23 cellular contexts compared by ENCODE assay signal in genomic region chr2:159186462-159186861, GRCh38.
A peak's percentile ranks its signal among the peaks of the same experiment; 100 is the strongest.
DNase-seq lines count a peak whose midpoint lies in the region; ATAC-seq and FAIRE-seq lines count a peak whose summit lies in the region.
"Had no signal": no experiment of that assay in that cellular context is flagged by ENCODE, and none has a peak within 500 bp of the region (broad histone marks: within the 10 kb centered on the region; RNA-seq: fewer than 3 reads in every experiment).

No MANE protein-coding gene starts in this region.

- H4K8ac ChIP-seq in mesenchymal stem cell (ENCODE audit: low read length), result no peak overlapping the region

- H3K9me3 ChIP-seq in mesenchymal stem cell (ENCODE audit: control insufficient read depth, low read length), result no peaks in the 10 kb centered on the region
- H3K9me3 ChIP-seq in effector memory CD4-positive, alpha-beta T cell (ENCODE audit: control insufficient read depth, low read length), result no peaks in the 10 kb centered on the region
- H3K9me3 ChIP-seq: heart right ventricle, lower lobe of right lung, MG63, transverse colon had no signal

- 88% methylated on average over 4 of the region's 4 CpGs for WGBS in mesenchymal stem cell

- peak overlapping the region; percentile 88 for H3K27ac ChIP-seq in mesenchymal stem cell (ENCODE audit: low read length, poor library complexity, severe bottlenecking)
- H3K27ac ChIP-seq in effector memory CD4-positive, alpha-beta T cell (ENCODE audit: insufficient read depth, low read length, poor library complexity, severe bottlenecking), result no peak overlapping the region
- H3K27ac ChIP-seq: lower lobe of right lung, transverse colon had no signal

- H3K18ac ChIP-seq in mesenchymal stem cell (ENCODE audit: low read depth in 1 of 2, low read length in 2 of 2), result no peak overlapping the region

- no peak overlapping the region for H4K91ac ChIP-seq in mesenchymal stem cell (ENCODE audit: low read length)

- peaks cover 34% of the 10 kb centered on the region for H3K79me1 ChIP-seq in mesenchymal stem cell (replicated peaks; ENCODE audit: low read length, poor library complexity, severe bottlenecking)

- H3K4me1 ChIP-seq in mesenchymal stem cell (ENCODE audit: control insufficient read depth, insufficient read depth, low read depth, low read length), result peaks cover 22% of the 10 kb centered on the region
- no peaks in the 10 kb centered on the region for H3K4me1 ChIP-seq in effector memory CD4-positive, alpha-beta T cell (ENCODE audit: control insufficient read depth, insufficient read depth, low read length, poor library complexity, severe bottlenecking)
- H3K4me1 ChIP-seq: transverse colon had no signal

- peaks cover 6 to 36% of the 10 kb centered on the region in 2 experiments for H3K36me3 ChIP-seq in mesenchymal stem cell (ENCODE audit: control insufficient read depth in 1 of 2, insufficient read depth in 2 of 2, low read depth in 1 of 2, low read length in 2 of 2)
- H3K36me3 ChIP-seq in effector memory CD4-positive, alpha-beta T cell (ENCODE audit: control insufficient read depth, insufficient read depth, low read length), result no peaks in the 10 kb centered on the region

- H2BK15ac ChIP-seq in mesenchymal stem cell (ENCODE audit: low read depth, poor library complexity, severe bottlenecking), result no peak overlapping the region

- no peaks in the 10 kb centered on the region for H3K27me3 ChIP-seq in mesenchymal stem cell (ENCODE audit: control insufficient read depth in 1 of 2, insufficient read depth in 1 of 2, low read length in 2 of 2)
- H3K27me3 ChIP-seq in effector memory CD4-positive, alpha-beta T cell (replicated peaks; ENCODE audit: control insufficient read depth, insufficient read depth, low read length, poor library complexity, severe bottlenecking), result no peaks in the 10 kb centered on the region
- H3K27me3 ChIP-seq: heart right ventricle, MG63, transverse colon had no signal

- H3K9ac ChIP-seq in mesenchymal stem cell (ENCODE audit: low read length), result no peak overlapping the region

- H2BK5ac ChIP-seq in mesenchymal stem cell (ENCODE audit: low read depth, low read length, poor library complexity, severe bottlenecking), result peak overlapping the region; percentile 1

- H3K4me3 ChIP-seq in mesenchymal stem cell (ENCODE audit: insufficient read depth in 1 of 2, low read depth in 1 of 2, low read length in 2 of 2), result no peak overlapping the region
- no peak overlapping the region for H3K4me3 ChIP-seq in effector memory CD4-positive, alpha-beta T cell (ENCODE audit: insufficient read depth, low read depth, low read length, poor library complexity, severe bottlenecking)
- H3K4me3 ChIP-seq: heart right ventricle, lower lobe of right lung, MG63, transverse colon had no signal

- FAIRE-seq in GM18507 (lab: Jason Lieb, UNC), result peak; percentile 44
- FAIRE-seq: colon had no signal

- no peak overlapping the region for H2BK120ac ChIP-seq in mesenchymal stem cell (ENCODE audit: low read depth, low read length)

- peak; percentile 44 for ATAC-seq in GM19455 (IDR thresholded peaks at IDR 0.05; ENCODE audit: unreplicated experiment)
- peak; percentile 48 for ATAC-seq in HG03095 (IDR thresholded peaks at IDR 0.05; ENCODE audit: unreplicated experiment)
- ATAC-seq in HG02840 (IDR thresholded peaks at IDR 0.05; ENCODE audit: low FRiP score, unreplicated experiment), result no peak
- ATAC-seq: activated naive CD4-positive, alpha-beta T cell treated with anti-CD3 and anti-CD28 coated beads, Interleukin-2, amount 50 U/mL, for 72 hours; CD8-positive, alpha-beta T cell; heart right ventricle; lower lobe of right lung; right cardiac atrium had no signal

- DNase-seq in GM18507 (ENCODE audit: extremely low spot score, insufficient read length, low read depth), result no peak
- peak; percentile 11 for DNase-seq in mesenchymal stem cell
- no peak for DNase-seq in NAMALWA (ENCODE audit: low spot score)
- no peak for DNase-seq in effector memory CD4-positive, alpha-beta T cell
- no peak for DNase-seq in GM19238 (ENCODE audit: insufficient read length, low spot score)
- DNase-seq: activated CD4-positive, alpha-beta T cell treated with anti-CD3 and anti-CD28 coated beads, Interleukin-2, amount 50 U/mL, for 48 hours; CD8-positive, alpha-beta T cell; DMS79 treated with DMSO at 0.1 percent for 48 hours; HCEC 1CT; heart right ventricle; lower lobe of right lung; NCI-H187 treated with DMSO at 0.1 percent for 48 hours; occipital lobe; right cardiac atrium; stimulated activated CD4-positive, alpha-beta T cell treated with anti-CD3 and anti-CD28 coated beads, Interleukin-15, amount 100 ng/mL, for 24 hours; stimulated activated naive CD8-positive, alpha-beta T cell treated with anti-CD3 and anti-CD28 coated beads, Interleukin-15, Interleukin-2, amounts not matched to agents 100 U/mL and 50 U/mL, for 24 hours; transverse colon had no signal

- no peak overlapping the region for H3K4ac ChIP-seq in mesenchymal stem cell (ENCODE audit: low read depth in 1 of 2, low read length in 2 of 2)

- H2AFZ ChIP-seq in mesenchymal stem cell (ENCODE audit: low read depth, low read length), result no peak overlapping the region

- H3K23ac ChIP-seq in mesenchymal stem cell (ENCODE audit: low read length in 2 of 2), result no peak overlapping the region

- H2BK12ac ChIP-seq in mesenchymal stem cell (ENCODE audit: low read length in 2 of 2), result no peak overlapping the region

- H2AK5ac ChIP-seq in mesenchymal stem cell (ENCODE audit: low read length, severe bottlenecking), result peak overlapping the region; percentile 31

- no peak overlapping the region for H3K14ac ChIP-seq in mesenchymal stem cell (ENCODE audit: low read length in 2 of 2)

- no peak overlapping the region for H3K4me2 ChIP-seq in mesenchymal stem cell (ENCODE audit: low read length, poor library complexity, severe bottlenecking)
